8 cellular contexts compared by ENCODE assay signal in the genomic region with DNA sequence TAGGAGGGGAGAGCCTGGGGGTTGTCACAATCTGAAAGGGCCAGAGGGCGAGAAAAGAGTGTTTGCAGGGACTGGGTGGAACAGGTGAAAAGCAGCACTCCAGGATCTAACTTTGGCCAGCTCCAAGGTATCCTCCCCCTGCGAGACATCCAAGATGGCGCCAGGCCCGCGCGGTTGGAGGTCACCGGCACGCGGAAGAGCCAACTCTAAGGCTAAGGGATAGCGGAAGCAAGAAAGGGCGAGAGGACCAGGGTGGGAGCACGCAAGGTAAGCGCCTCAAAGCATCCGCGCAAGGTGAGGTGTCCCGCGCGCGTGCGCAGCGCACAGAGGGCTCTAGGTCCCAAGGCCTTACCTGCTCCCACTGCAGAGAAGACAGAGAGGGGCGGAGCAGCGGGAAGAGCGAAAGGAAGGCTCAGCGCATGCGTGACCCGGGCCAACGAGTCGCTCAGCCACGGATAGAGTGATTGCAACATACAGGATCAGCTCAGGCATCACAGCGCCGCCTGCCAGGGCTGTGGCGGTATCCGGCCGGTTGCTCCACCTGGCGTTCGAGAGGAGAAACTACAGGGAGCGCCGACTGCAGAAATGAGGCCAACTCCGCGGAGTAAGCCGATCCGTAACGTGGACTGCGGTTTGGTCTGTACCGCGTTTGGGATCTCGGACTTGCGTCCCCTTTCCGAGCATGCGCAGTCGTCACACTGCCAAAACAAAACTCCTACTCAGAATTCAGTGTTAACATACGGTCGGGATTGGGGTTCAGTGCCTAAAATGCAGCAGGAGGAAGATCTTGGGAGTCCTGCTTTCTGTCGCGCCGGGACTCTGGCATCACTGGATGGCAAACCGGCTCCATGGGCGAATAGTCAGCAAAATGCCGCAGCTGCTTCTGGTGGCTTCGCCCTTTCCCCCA. TPM values are rescaled to one million over a fixed set of nuclear protein-coding genes. Genes with fewer than 3 reads are reported as not detected.
DNase-seq lines count a peak whose midpoint lies in the region; ATAC-seq, FAIRE-seq and TF ChIP-seq lines count a peak whose summit lies in the region.

A gene (minus strand): TSS at position 383 of the 907 bp plus-strand sequence. CDS start 3,469 bp downstream, outside the sequence.

- H3K4me3 Mint-ChIP-seq in mesothelial cell of epicardium = peak within 1 kb of the TSS; percentile 95

- peak; percentile 100 for TF ChIP-seq CTCF in OCI-LY1 (IDR thresholded peaks at IDR 0.05; ENCODE audit: low read length)
- TF ChIP-seq CTCF in mesothelial cell of epicardium (IDR thresholded peaks at IDR 0.05; ENCODE audit: unreplicated experiment) = peak; percentile 93

- H3K27ac ChIP-seq in OCI-LY1 (ENCODE audit: low read depth, low read length, poor library complexity, severe bottlenecking) = peak within 1 kb of the TSS; percentile 57

- no peaks in the 10 kb centered on the region for H3K9me3 ChIP-seq in OCI-LY1 (ENCODE audit: low read length)

- peaks cover 40% of the 10 kb centered on the region for H3K4me1 Mint-ChIP-seq in mesothelial cell of epicardium

- H3K36me3 Mint-ChIP-seq in mesothelial cell of epicardium = peaks cover 18% of the 10 kb centered on the region

- peak within 1 kb of the TSS; percentile 99 for H3K27ac Mint-ChIP-seq in mesothelial cell of epicardium

- no peaks in the 10 kb centered on the region for H3F3A ChIP-seq in OCI-LY1 (ENCODE audit: insufficient read depth, low read length)

- no peaks in the 10 kb centered on the region for H3K9me3 Mint-ChIP-seq in mesothelial cell of epicardium

- H3K9me2 ChIP-seq in OCI-LY1 (ENCODE audit: low read depth, low read length) = no peaks in the 10 kb centered on the region

- H2AFZ ChIP-seq in OCI-LY1 (ENCODE audit: low read length) = peak within 1 kb of the TSS; percentile 56

- H3K27me3 ChIP-seq in OCI-LY1 (ENCODE audit: insufficient read depth, low read length) = no peaks in the 10 kb centered on the region

- peak within 1 kb of the TSS; percentile 82 for H3K9ac ChIP-seq in OCI-LY1 (ENCODE audit: low read length)

- H3K4me3 ChIP-seq in OCI-LY1 (ENCODE audit: low read depth, low read length, poor library complexity, severe bottlenecking) = peak within 1 kb of the TSS; percentile 75

- peak; percentile 94 for ATAC-seq in GM21515 (IDR thresholded peaks at IDR 0.05; ENCODE audit: unreplicated experiment)

- H3K36me3 ChIP-seq in OCI-LY1 (ENCODE audit: insufficient read depth, low read length) = peaks cover 36% of the 10 kb centered on the region

- no peaks in the 10 kb centered on the region for H4K20me1 ChIP-seq in OCI-LY1 (ENCODE audit: insufficient read depth, low read length)

- H3K27me3 Mint-ChIP-seq in mesothelial cell of epicardium (ENCODE audit: low read depth) = no peaks in the 10 kb centered on the region

- FAIRE-seq in endometrium (lab: Jason Lieb, UNC) = peak; percentile 95

- DNase-seq in DMS114 treated with DMSO at 0.1 percent for 48 hours (lab: John Stamatoyannopoulos, UW; ENCODE audit: unreplicated experiment) (peak; percentile 99), HuH-7 (ENCODE audit: low spot score) (peak; percentile 90), mesothelial cell of epicardium (ENCODE audit: low spot score in 2 of 2, unreplicated experiment in 2 of 2) (peak; percentile 94 to 98)
- peak; percentile 95 for DNase-seq in activated CD8-positive, alpha-beta memory T cell treated with anti-CD3 and anti-CD28 coated beads, Interleukin-2, amount 50 U/mL, for 4 hours
- peak; percentile 95 to 97 for DNase-seq in stimulated activated CD8-positive, alpha-beta memory T cell treated with anti-CD3 and anti-CD28 coated beads, Interleukin-15, amount 100 ng/mL, for 48 hours (ENCODE audit: low read depth in 2 of 2)

- H3K4me1 ChIP-seq in OCI-LY1 (ENCODE audit: insufficient read depth, low read length, severe bottlenecking) = peaks cover 27% of the 10 kb centered on the region

- peaks cover 19% of the 10 kb centered on the region for H3K79me2 ChIP-seq in OCI-LY1 (ENCODE audit: insufficient read depth, low read length)

- H3K4me2 ChIP-seq in OCI-LY1 (ENCODE audit: low read length) = peak within 1 kb of the TSS; percentile 90

RNA-seq across cellular contexts. Expression of the gene that starts here (rescaled TPM):
- total RNA-seq in mesothelial cell of epicardium = 356 to 359 TPM (median 356 TPM) in 3 replicates

Comparison
In these comparisons a context has a peak if more than half of its experiments do, and no peak if none do; other contexts are left out.
1. Peak in every context shown above with its lines: DNase-seq, ATAC-seq, H3K4me3 ChIP-seq and H3K27ac ChIP-seq.